ENCODE assay signal across 33 cellular contexts in the genomic region with DNA sequence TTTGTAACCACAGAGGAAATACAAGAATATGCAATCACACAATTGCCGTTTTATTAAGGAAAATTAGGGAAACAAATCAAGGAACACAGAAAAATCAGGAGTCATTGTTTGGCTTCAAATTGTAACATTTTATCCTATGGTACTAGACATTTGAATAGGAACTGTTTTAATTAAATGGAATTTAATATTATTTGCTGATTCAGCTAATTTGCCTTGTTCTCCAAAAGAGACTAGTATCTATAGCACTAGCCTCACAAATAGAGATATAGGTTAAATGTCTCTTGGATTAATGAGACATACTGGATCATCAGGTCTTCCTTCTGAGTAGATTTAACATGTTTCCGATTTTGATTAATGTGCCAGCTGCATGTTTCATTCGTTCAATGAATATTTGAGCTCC. TPM values are rescaled to one million over a fixed set of nuclear protein-coding genes. Genes with fewer than 3 reads are reported as not detected.
"Had no signal": no experiment of that assay in that cellular context is flagged by ENCODE, and none has a peak within 500 bp of the region (broad histone marks: within the 10 kb centered on the region; RNA-seq: fewer than 3 reads in every experiment).

No MANE protein-coding gene starts in this region.

- H3K4me1 ChIP-seq: adrenal gland, body of pancreas had no signal

- DNase-seq: activated CD4-positive, alpha-beta memory T cell treated with anti-CD3 and anti-CD28 coated beads for 36 hours; activated CD4-positive, alpha-beta T cell treated with anti-CD3 and anti-CD28 coated beads for 36 hours; activated CD4-positive, alpha-beta T cell treated with anti-CD3 and anti-CD28 coated beads, Interleukin-2, amount 10 ng/mL, durations not matched to agents 24 days and 14 days; activated CD4-positive, CD25-positive, alpha-beta regulatory T cell; activated CD4-positive, CD25-positive, alpha-beta regulatory T cell treated with anti-CD3 and anti-CD28 coated beads, Interleukin-2, amount 50 U/mL, for 72 hours; activated CD8-positive, alpha-beta memory T cell treated with anti-CD3 and anti-CD28 coated beads, Interleukin-2, amount 10 ng/mL, durations not matched to agents 7 days and 5 days; activated CD8-positive, alpha-beta memory T cell treated with anti-CD3 and anti-CD28 coated beads, Interleukin-2, amount 50 U/mL, for 4 hours; activated CD8-positive, alpha-beta T cell treated with anti-CD3 and anti-CD28 coated beads, Interleukin-2, amount 10 ng/mL, durations not matched to agents 7 days and 5 days; activated effector memory CD4-positive, alpha-beta T cell treated with anti-CD3 and anti-CD28 coated beads, Interleukin-2, amount 50 U/mL, for 16 hours; activated naive CD4-positive, alpha-beta T cell treated with anti-CD3 and anti-CD28 coated beads for 36 hours; activated naive CD8-positive, alpha-beta T cell treated with anti-CD3 and anti-CD28 coated beads for 36 hours; activated naive CD8-positive, alpha-beta T cell treated with anti-CD3 and anti-CD28 coated beads, Interleukin-2, amount 50 U/mL, for 24 hours; activated T-cell treated with anti-CD3 and anti-CD28 coated beads, Interleukin-2, amount 50 U/mL, for 1 hour; activated T-cell treated with anti-CD3 and anti-CD28 coated beads, Interleukin-2, amount 50 U/mL, for 48 hours; adrenal gland; amygdala; aorta; body of pancreas; caudate nucleus; effector CD8-positive, alpha-beta T cell; erythroblast; head of caudate nucleus; T-helper 2 cell had no signal

- H3K27ac ChIP-seq: adrenal gland, body of pancreas, esophagus muscularis mucosa had no signal

- ATAC-seq: activated CD4-positive, alpha-beta T cell treated with anti-CD3 and anti-CD28 coated beads for 36 hours; activated CD8-positive, alpha-beta memory T cell treated with anti-CD3 and anti-CD28 coated beads, Interleukin-2, amount 10 ng/mL, durations not matched to agents 7 days and 5 days; activated CD8-positive, alpha-beta T cell treated with anti-CD3 and anti-CD28 coated beads, Interleukin-2, amount 10 ng/mL, durations not matched to agents 7 days and 5 days; activated naive CD8-positive, alpha-beta T cell treated with anti-CD3 and anti-CD28 coated beads, Interleukin-2, amount 50 U/mL, for 24 hours; body of pancreas had no signal

- H3K36me3 ChIP-seq: adrenal gland, esophagus muscularis mucosa had no signal

- H3K27me3 ChIP-seq: body of pancreas had no signal

- H3K4me3 ChIP-seq: adrenal gland, body of pancreas, esophagus muscularis mucosa had no signal

- H3K9me3 ChIP-seq: adrenal gland, body of pancreas, esophagus muscularis mucosa had no signal

- FAIRE-seq: colon, frontal cortex had no signal

RNA-seq across cellular contexts. Expression of gene VWA2, which starts 6.3 kb away (rescaled TPM):
- total RNA-seq: activated CD4-positive, alpha-beta T cell treated with anti-CD3 and anti-CD28 coated beads for 36 hours; activated CD4-positive, alpha-beta T cell treated with anti-CD3 and anti-CD28 coated beads, Interleukin-2, amount 10 ng/mL, durations not matched to agents 24 days and 14 days; activated CD8-positive, alpha-beta memory T cell treated with anti-CD3 and anti-CD28 coated beads for 36 hours; activated CD8-positive, alpha-beta memory T cell treated with anti-CD3 and anti-CD28 coated beads, Interleukin-2, amount 10 ng/mL, durations not matched to agents 7 days and 5 days; activated CD8-positive, alpha-beta T cell treated with anti-CD3 and anti-CD28 coated beads, Interleukin-2, amount 10 ng/mL, durations not matched to agents 7 days and 5 days; activated naive CD4-positive, alpha-beta T cell treated with anti-CD3 and anti-CD28 coated beads for 36 hours; activated naive CD8-positive, alpha-beta T cell treated with anti-CD3 and anti-CD28 coated beads for 36 hours; activated T-helper 1 cell treated with anti-CD3 and anti-CD28 coated beads, Interleukin-12 subunit alpha, Interleukin-12 subunit beta, Interleukin-2, Interleukin-4 antibody, amounts not matched to agents 30 ng/mL and 10 ng/mL and 1 ng/mL, durations not matched to agents 14 hours and 24 hours and 36 hours; activated T-helper 2 cell treated with anti-CD3 and anti-CD28 coated beads, Interferon-gamma antibody, Interleukin-2, Interleukin-4, amounts not matched to agents 10 μg/mL and 5 μg/mL and 100 μg/mL, durations not matched to agents 14 hours and 24 hours and 36 hours; chondrocyte; dermis microvascular lymphatic vessel endothelial cell; T-helper 1 cell treated with Interleukin-12 subunit alpha and Interleukin-12 subunit beta and Interleukin-4 antibody, amounts not matched to agents 30 ng/mL and 1 ng/mL, for 36 hours had no signal
- polyA plus RNA-seq: adrenal gland had no signal

RNA-seq across cellular contexts. Expression of gene TDRD1, which starts 53.6 kb away (rescaled TPM):
- total RNA-seq: activated CD8-positive, alpha-beta T cell treated with anti-CD3 and anti-CD28 coated beads, Interleukin-2, amount 10 ng/mL, durations not matched to agents 7 days and 5 days; chondrocyte; dermis microvascular lymphatic vessel endothelial cell; fibroblast of lung had no signal
